In genomic region chr15:38453971-38454686, GRCh38 we compare ENCODE assay signal across 8 cellular contexts. TPM values are rescaled to one million over a fixed set of nuclear protein-coding genes. Genes with fewer than 3 reads are reported as not detected.
DNase-seq lines count a peak whose midpoint lies in the region; ATAC-seq and TF ChIP-seq lines count a peak whose summit lies in the region.

TSS of gene FAM98B (plus strand) at chr15:38454127. CDS start at chr15:38454162, 35 bp downstream.

- TF ChIP-seq CTCF in CD14-positive monocyte (IDR thresholded peaks at IDR 0.05) (no peak), right lobe of liver (IDR thresholded peaks at IDR 0.05) (peak in 1 of 4 donors; percentile 3)

- H3K36me3 ChIP-seq in duodenal mucosa (ENCODE audit: control insufficient read depth in 1 of 2, insufficient read depth in 2 of 2, low read length in 2 of 2) (peaks cover 0 to 2% of the 10 kb centered on the region in 2 donors), right lobe of liver (no peaks in the 10 kb centered on the region)

- peak; percentile 84 for DNase-seq in CD14-positive monocyte (ENCODE audit: low spot score)
- DNase-seq in NCI-H748 (lab: John Stamatoyannopoulos, UW; ENCODE audit: unreplicated experiment): peak; percentile 81
- peak; percentile 93 for DNase-seq in activated CD4-positive, alpha-beta memory T cell treated with anti-CD3 and anti-CD28 coated beads for 36 hours
- DNase-seq in right lobe of liver: peak; percentile 86 to 90 (median 88)
- peak; percentile 79 to 86 for DNase-seq in stimulated activated CD4-positive, alpha-beta T cell treated with anti-CD3 and anti-CD28 coated beads, Interleukin-4, amount 100 ng/mL, for 4 hours

- peak within 1 kb of the TSS; percentile 84 to 87 for H3K9ac ChIP-seq in duodenal mucosa (ENCODE audit: low read depth in 1 of 2, low read length in 2 of 2)

- intact Hi-C loops in CD14-positive monocyte (cut with micrococcal nuclease) (no loop called here), right lobe of liver (cut with DNase I) (no loop called here)
- intact Hi-C loops in activated CD4-positive, alpha-beta memory T cell treated with anti-CD3 and anti-CD28 coated beads for 36 hours (cut with micrococcal nuclease): no loop called here

- H3K27ac Mint-ChIP-seq in CD14-positive monocyte: peak within 1 kb of the TSS; percentile 83 to 94 (median 88)
- peak within 1 kb of the TSS; percentile 89 for H3K27ac Mint-ChIP-seq in activated CD4-positive, alpha-beta memory T cell treated with anti-CD3 and anti-CD28 coated beads for 36 hours

- H3K36me3 Mint-ChIP-seq in CD14-positive monocyte: peaks cover 0 to 3% of the 10 kb centered on the region in 2 donors
- H3K36me3 Mint-ChIP-seq in activated CD4-positive, alpha-beta memory T cell treated with anti-CD3 and anti-CD28 coated beads for 36 hours: peaks cover 3% of the 10 kb centered on the region

- CTCF ChIA-PET in activated CD4-positive, alpha-beta memory T cell treated with anti-CD3 and anti-CD28 coated beads for 36 hours (lab: Charles Lee): interaction anchor here (0.6 to 3.4 kb wide), 18 partner anchors 9 to 1302 kb away, joined by 3 to 65 read pairs (median 5); partner anchors contain the start of gene RASGRP1

- H3K27me3 Mint-ChIP-seq in CD14-positive monocyte (ENCODE audit: low read depth in 3 of 3): peaks cover 0 to 4% (median 3%) of the 10 kb centered on the region in 3 donors
- H3K27me3 Mint-ChIP-seq in activated CD4-positive, alpha-beta memory T cell treated with anti-CD3 and anti-CD28 coated beads for 36 hours: no peaks in the 10 kb centered on the region

- peak within 1 kb of the TSS; percentile 95 to 97 for H3K4me3 Mint-ChIP-seq in CD14-positive monocyte
- peak within 1 kb of the TSS; percentile 93 for H3K4me3 Mint-ChIP-seq in activated CD4-positive, alpha-beta memory T cell treated with anti-CD3 and anti-CD28 coated beads for 36 hours

- H3K4me1 ChIP-seq in duodenal mucosa (ENCODE audit: control insufficient read depth in 1 of 2, insufficient read depth in 2 of 2, low read length in 2 of 2) (peaks cover 9 to 17% of the 10 kb centered on the region in 2 donors), right lobe of liver (peaks cover 0 to 13% (median 8%) of the 10 kb centered on the region in 4 donors)

- POLR2A ChIA-PET in activated CD4-positive, alpha-beta memory T cell treated with anti-CD3 and anti-CD28 coated beads for 36 hours (lab: Charles Lee): interaction anchor here (0.8 to 1.8 kb wide), 12 partner anchors 12 to 246 kb away, joined by 3 to 10 read pairs (median 4); no protein-coding TSS in a partner anchor

- TF ChIP-seq POLR2A in right lobe of liver (IDR thresholded peaks at IDR 0.05): peak; percentile 58

- H3K4me3 ChIP-seq in duodenal mucosa (ENCODE audit: low read depth in 1 of 2, low read length in 2 of 2) (peak within 1 kb of the TSS; percentile 68 to 99), right lobe of liver (peak within 1 kb of the TSS; percentile 80 to 81 (median 80))

- no peaks in the 10 kb centered on the region for H3K9me3 ChIP-seq in duodenal mucosa (ENCODE audit: control insufficient read depth in 1 of 2, low read length in 2 of 2)
- no peaks in the 10 kb centered on the region for H3K9me3 ChIP-seq in right lobe of liver

- H3K27me3 ChIP-seq in duodenal mucosa (ENCODE audit: control insufficient read depth in 1 of 2, insufficient read depth in 2 of 2, low read length in 2 of 2) (no peaks in the 10 kb centered on the region), right lobe of liver (no peaks in the 10 kb centered on the region)

- ATAC-seq in GM19328 (IDR thresholded peaks at IDR 0.05; ENCODE audit: unreplicated experiment) (peak; percentile 80), HG03469 (IDR thresholded peaks at IDR 0.05; ENCODE audit: unreplicated experiment) (peak; percentile 89), right lobe of liver (peak; percentile 96 to 98 (median 98))

- H3K27ac ChIP-seq in duodenal mucosa (ENCODE audit: low read depth, low read length) (peak within 1 kb of the TSS; percentile 89), right lobe of liver (peak within 1 kb of the TSS; percentile 82 to 92 (median 87))

- peaks cover 0 to 5% (median 3%) of the 10 kb centered on the region in 7 donors for H3K9me3 Mint-ChIP-seq in CD14-positive monocyte
- H3K9me3 Mint-ChIP-seq in activated CD4-positive, alpha-beta memory T cell treated with anti-CD3 and anti-CD28 coated beads for 36 hours: no peaks in the 10 kb centered on the region

- peaks cover 26% of the 10 kb centered on the region for H3K4me1 Mint-ChIP-seq in CD14-positive monocyte
- peaks cover 22% of the 10 kb centered on the region for H3K4me1 Mint-ChIP-seq in activated CD4-positive, alpha-beta memory T cell treated with anti-CD3 and anti-CD28 coated beads for 36 hours (ENCODE audit: low read depth)

- WGBS in right lobe of liver (ENCODE audit: insufficient coverage, low coverage, low lambda C conversion rate, missing lambda C conversion rate): under 1% methylated on average over 41 of the region's 48 CpGs

RNA-seq across cellular contexts. Expression of gene FAM98B, which starts in this region (rescaled TPM):
- polyA plus RNA-seq in CD14-positive monocyte: under 1 TPM; 0.41 to 0.69 TPM
- total RNA-seq in activated CD4-positive, alpha-beta memory T cell treated with anti-CD3 and anti-CD28 coated beads for 36 hours: 10 to 100 TPM; 40.2 to 44.7 TPM
- total RNA-seq in right lobe of liver: 1 to 10 TPM; 2.6 to 7.6 (median 5.5) TPM

Comparison
In these comparisons a context has a peak if more than half of its experiments do, and no peak if none do; other contexts are left out.
1. Peak in every context shown above with its lines: DNase-seq, ATAC-seq, H3K4me3 ChIP-seq and H3K27ac ChIP-seq.
2. RNA of gene FAM98B (total RNA-seq): 40.2 to 44.7 TPM in activated CD4-positive, alpha-beta memory T cell treated with anti-CD3 and anti-CD28 coated beads for 36 hours; 2.6 to 7.6 TPM in right lobe of liver; every median in the first group is over 4 times any median in the second.
3. Peak in DNase-seq in CD14-positive monocyte; RNA of the gene not detected or under 1 TPM.